27 cellular contexts compared by ENCODE assay signal in genomic region chr2:227499971-227500630, GRCh38. TPM values are rescaled to one million over a fixed set of nuclear protein-coding genes. Genes with fewer than 3 reads are reported as not detected.
DNase-seq lines count a peak whose midpoint lies in the region; ATAC-seq and TF ChIP-seq lines count a peak whose summit lies in the region.
"Had no signal": no experiment of that assay in that cellular context is flagged by ENCODE, and none has a peak within 500 bp of the region (broad histone marks: within the 10 kb centered on the region; RNA-seq: fewer than 3 reads in every experiment).

No MANE protein-coding gene starts in this region.

- no peak overlapping the region for H2BK120ac ChIP-seq in mesendoderm (ENCODE audit: low read depth, low read length)

- H3K27me3 ChIP-seq in PC-3 (ENCODE audit: low read length) (no peaks in the 10 kb centered on the region), mesendoderm (ENCODE audit: insufficient read depth, low read length, poor library complexity) (no peaks in the 10 kb centered on the region)
- H3K27me3 ChIP-seq: BLaER1 treated with 17β-estradiol and CSF1 and Interleukin-3, amounts not matched to agents 10 nM and 100 nM; cardiac muscle cell; gastroesophageal sphincter; upper lobe of right lung had no signal

- H3K9me3 Mint-ChIP-seq in activated naive CD4-positive, alpha-beta T cell treated with anti-CD3 and anti-CD28 coated beads, Interleukin-2, amount 50 U/mL, for 24 hours: no peaks in the 10 kb centered on the region
- H3K9me3 Mint-ChIP-seq: activated T-helper 1 cell treated with anti-CD3 and anti-CD28 coated beads, Interleukin-12 subunit alpha, Interleukin-12 subunit beta, Interleukin-2, Interleukin-4 antibody, amounts not matched to agents 30 ng/mL and 10 ng/mL and 1 ng/mL, durations not matched to agents 14 hours and 24 hours and 36 hours; dendritic cell treated with granulocyte-macrophage colony-stimulating factor and Interleukin-4, amounts not matched to agents 40 ng/mL and 50 ng/mL, for 4 days; neural crest cell had no signal

- DNase-seq in activated naive CD4-positive, alpha-beta T cell (lab: John Stamatoyannopoulos, UW): no peak
- DNase-seq in PC-3 (no peak), mesendoderm (peak; percentile 57), AG20443 (ENCODE audit: low spot score) (no peak), occipital lobe (lab: John Stamatoyannopoulos, UW) (no peak)
- DNase-seq: activated CD4-positive, alpha-beta T cell treated with anti-CD3 and anti-CD28 coated beads for 48 hours; activated CD8-positive, alpha-beta memory T cell treated with anti-CD3 and anti-CD28 coated beads, Interleukin-2, amount 10 ng/mL, durations not matched to agents 7 days and 5 days; aorta; GOT3; Kasumi-1; mucosa of descending colon; NCI-H187; NCI-H526 treated with DMSO at 0.1 percent for 48 hours; T-helper 2 cell; upper lobe of right lung had no signal

- H2BK15ac ChIP-seq in mesendoderm (replicated peaks; ENCODE audit: low read depth): no peak overlapping the region

- H2BK5ac ChIP-seq in mesendoderm (ENCODE audit: low read length): no peak overlapping the region

- POLR2A ChIA-PET in PC-3 (lab: Charles Lee; ENCODE audit: unreplicated experiment): no interaction called here

- intact Hi-C loops in PC-3 (cut with micrococcal nuclease): no loop called here

- H3K79me2 ChIP-seq in PC-3 (ENCODE audit: low read length): peaks cover 95% of the 10 kb centered on the region
- H3K79me2 ChIP-seq in mesendoderm (ENCODE audit: control insufficient read depth, insufficient read depth, low read length): peaks cover 46% of the 10 kb centered on the region

- no peaks in the 10 kb centered on the region for H3K9me3 ChIP-seq in PC-3 (ENCODE audit: low read length)
- H3K9me3 ChIP-seq: gastroesophageal sphincter, mucosa of descending colon, upper lobe of right lung had no signal

- peaks cover 16% of the 10 kb centered on the region for H3K36me3 Mint-ChIP-seq in activated naive CD4-positive, alpha-beta T cell treated with anti-CD3 and anti-CD28 coated beads, Interleukin-2, amount 50 U/mL, for 24 hours

- H3K4ac ChIP-seq in mesendoderm (ENCODE audit: low read depth, low read length): no peak overlapping the region

- H3K18ac ChIP-seq in mesendoderm (ENCODE audit: low read length): no peak overlapping the region

- H3K27me3 Mint-ChIP-seq in activated naive CD4-positive, alpha-beta T cell treated with anti-CD3 and anti-CD28 coated beads, Interleukin-2, amount 50 U/mL, for 24 hours: no peaks in the 10 kb centered on the region
- H3K27me3 Mint-ChIP-seq: activated CD8-positive, alpha-beta memory T cell treated with anti-CD3 and anti-CD28 coated beads, Interleukin-2, amount 10 ng/mL, durations not matched to agents 7 days and 5 days; activated naive CD8-positive, alpha-beta T cell; dendritic cell treated with granulocyte-macrophage colony-stimulating factor and Interleukin-4, amounts not matched to agents 40 ng/mL and 50 ng/mL, for 4 days; progenitor cell of endocrine pancreas had no signal

- no peak overlapping the region for H3K4me3 Mint-ChIP-seq in activated naive CD4-positive, alpha-beta T cell treated with anti-CD3 and anti-CD28 coated beads, Interleukin-2, amount 50 U/mL, for 24 hours
- H3K4me3 Mint-ChIP-seq: activated CD8-positive, alpha-beta memory T cell treated with anti-CD3 and anti-CD28 coated beads, Interleukin-2, amount 10 ng/mL, durations not matched to agents 7 days and 5 days; activated naive CD8-positive, alpha-beta T cell; activated T-helper 1 cell treated with anti-CD3 and anti-CD28 coated beads, Interleukin-12 subunit alpha, Interleukin-12 subunit beta, Interleukin-2, Interleukin-4 antibody, amounts not matched to agents 30 ng/mL and 10 ng/mL and 1 ng/mL, durations not matched to agents 14 hours and 24 hours and 36 hours; dendritic cell treated with granulocyte-macrophage colony-stimulating factor and Interleukin-4, amounts not matched to agents 40 ng/mL and 50 ng/mL, for 4 days; neural crest cell had no signal

- H2AFZ ChIP-seq in PC-3 (ENCODE audit: low read length): no peak overlapping the region

- 0 out of 2 replicates have a peak, but pooled peaks have one; percentile 22 for TF ChIP-seq CTCF in PC-3 (conservative IDR thresholded peaks at IDR 0.05; ENCODE audit: low read depth, low read length)

- H4K5ac ChIP-seq in mesendoderm (ENCODE audit: low read length): no peak overlapping the region

- H3K79me1 ChIP-seq in mesendoderm (ENCODE audit: low read length): peaks cover 7% of the 10 kb centered on the region

- peaks cover 1% of the 10 kb centered on the region; the same call in 1 of the 2 replicates for H3K36me3 ChIP-seq in PC-3 (ENCODE audit: low read depth, low read length)
- H3K36me3 ChIP-seq in mesendoderm (ENCODE audit: control insufficient read depth, insufficient read depth, low read length): no peaks in the 10 kb centered on the region
- H3K36me3 ChIP-seq: cardiac muscle cell had no signal

- H3K56ac ChIP-seq in mesendoderm (ENCODE audit: low read length): no peak overlapping the region

- peaks cover 15% of the 10 kb centered on the region for H4K20me1 ChIP-seq in PC-3 (ENCODE audit: low read length)

- H3K27ac ChIP-seq in PC-3 (ENCODE audit: low read length): no peak overlapping the region
- no peak overlapping the region for H3K27ac ChIP-seq in mesendoderm (ENCODE audit: low read depth, low read length)
- H3K27ac ChIP-seq: BLaER1 treated with 17β-estradiol and CSF1 and Interleukin-3, amounts not matched to agents 10 nM and 100 nM; gastroesophageal sphincter; upper lobe of right lung had no signal

- H3K4me1 ChIP-seq in PC-3 (ENCODE audit: insufficient read depth, low read length) (peaks cover 26% of the 10 kb centered on the region), mesendoderm (ENCODE audit: control insufficient read depth, low read depth, low read length) (peaks cover 2% of the 10 kb centered on the region)

- ATAC-seq in PC-3: no peak
- no peak for ATAC-seq in HG03457 (IDR thresholded peaks at IDR 0.05; ENCODE audit: unreplicated experiment)
- ATAC-seq in HG03196 (IDR thresholded peaks at IDR 0.05; ENCODE audit: unreplicated experiment): no peak
- ATAC-seq: activated CD8-positive, alpha-beta memory T cell treated with anti-CD3 and anti-CD28 coated beads, Interleukin-2, amount 10 ng/mL, durations not matched to agents 7 days and 5 days; gastroesophageal sphincter; mucosa of descending colon; SK-N-SH treated with all-trans-retinoic acid at 6 μM for 48 hours; upper lobe of right lung had no signal

- peak overlapping the region; percentile 51 for H3K27ac Mint-ChIP-seq in activated naive CD4-positive, alpha-beta T cell treated with anti-CD3 and anti-CD28 coated beads, Interleukin-2, amount 50 U/mL, for 24 hours
- H3K27ac Mint-ChIP-seq: activated CD8-positive, alpha-beta memory T cell treated with anti-CD3 and anti-CD28 coated beads, Interleukin-2, amount 10 ng/mL, durations not matched to agents 7 days and 5 days; activated naive CD8-positive, alpha-beta T cell; activated T-helper 1 cell treated with anti-CD3 and anti-CD28 coated beads, Interleukin-12 subunit alpha, Interleukin-12 subunit beta, Interleukin-2, Interleukin-4 antibody, amounts not matched to agents 30 ng/mL and 10 ng/mL and 1 ng/mL, durations not matched to agents 14 hours and 24 hours and 36 hours; dendritic cell treated with granulocyte-macrophage colony-stimulating factor and Interleukin-4, amounts not matched to agents 40 ng/mL and 50 ng/mL, for 4 days had no signal

- WGBS in mesendoderm (ENCODE audit: extremely low coverage, insufficient coverage, low lambda C conversion rate): no CpG with 5 or more reads among the region's 3 CpGs

- CTCF ChIA-PET in PC-3 (lab: Charles Lee): no interaction called here

- no TSS peak for BruUV-seq in PC-3 (replicated peaks; lab: Mats Ljungman, UMichigan)

- H3K4me3 ChIP-seq in PC-3 (ENCODE audit: low read length) (no peak overlapping the region), mesendoderm (ENCODE audit: low read length) (no peak overlapping the region)
- H3K4me3 ChIP-seq: BLaER1 treated with 17β-estradiol and CSF1 and Interleukin-3, amounts not matched to agents 10 nM and 100 nM; cardiac muscle cell; gastroesophageal sphincter; mucosa of descending colon; upper lobe of right lung had no signal

- H3K23ac ChIP-seq in mesendoderm (ENCODE audit: low read length): no peak overlapping the region

- H3K9ac ChIP-seq in PC-3 (ENCODE audit: low read length) (no peak overlapping the region), mesendoderm (ENCODE audit: low read length) (no peak overlapping the region)
- H3K9ac ChIP-seq: BLaER1 treated with 17β-estradiol and CSF1 and Interleukin-3, amounts not matched to agents 10 nM and 100 nM had no signal

- H3K4me2 ChIP-seq in PC-3 (ENCODE audit: low read length) (no peak overlapping the region), mesendoderm (ENCODE audit: low read length) (no peak overlapping the region)
- H3K4me2 ChIP-seq: BLaER1 treated with 17β-estradiol and CSF1 and Interleukin-3, amounts not matched to agents 10 nM and 100 nM had no signal

- no peaks in the 10 kb centered on the region for H3F3A ChIP-seq in PC-3 (ENCODE audit: low read length, unreplicated experiment)

- H4K8ac ChIP-seq in mesendoderm (ENCODE audit: low read depth, low read length): no peak overlapping the region

- H3K4me1 Mint-ChIP-seq in activated naive CD4-positive, alpha-beta T cell treated with anti-CD3 and anti-CD28 coated beads, Interleukin-2, amount 50 U/mL, for 24 hours: peaks cover 73% of the 10 kb centered on the region

- H3K9me2 ChIP-seq in PC-3 (replicated peaks; ENCODE audit: low read length): no peaks in the 10 kb centered on the region

- H2AK5ac ChIP-seq in mesendoderm (ENCODE audit: low read length): no peak overlapping the region

RNA-seq across cellular contexts. Expression of gene AGFG1, which starts 28.1 kb away (rescaled TPM):
- 44.0 and 56.3 TPM in 2 replicates for total RNA-seq in PC-3 (2014; rRNA removed)
- polyA plus RNA-seq in mesendoderm (2013, experiment 1 of 2): 68.7 TPM
- 69.9 TPM for polyA plus RNA-seq in mesendoderm (2013, experiment 2 of 2)
- 112 TPM for total RNA-seq in occipital lobe
